Comparison of ENCODE assay signal across 1 cellular context in genomic region chr7:43028106-43028505, GRCh38.
A peak's percentile ranks its signal among the peaks of the same experiment; 100 is the strongest.
TF ChIP-seq lines count a peak whose summit lies in the region.

No MANE protein-coding gene starts in this region.

TF ChIP-seq in GM12878, 131 proteins besides CTCF, POLR2A, EP300 and RAD21:
- peak; percentile 54; the same call in 1 of the 2 replicates for TF ChIP-seq MTA2 (IDR thresholded peaks at IDR 0.05; ENCODE audit: low read depth)
- TF ChIP-seq MLLT1 (IDR thresholded peaks at IDR 0.05) = no peak
- TF ChIP-seq RFX5 (IDR thresholded peaks at IDR 0.05; ENCODE audit: low read depth, low read length) = no peak
- no peak for TF ChIP-seq CEBPZ (IDR thresholded peaks at IDR 0.05; ENCODE audit: low read depth, low read length)
- TF ChIP-seq ATF3 (IDR thresholded peaks at IDR 0.05; ENCODE audit: borderline replicate concordance, extremely low read depth, low read depth, low read length) = no peak
- TF ChIP-seq MYC (IDR thresholded peaks at IDR 0.05; ENCODE audit: insufficient read depth, insufficient read length, insufficient replicate concordance, low read length, severe bottlenecking) = no peak
TF ChIP-seq in GM12878: peak in this region for 1.
